Comparison of ENCODE assay signal across 17 cellular contexts in the genomic region with DNA sequence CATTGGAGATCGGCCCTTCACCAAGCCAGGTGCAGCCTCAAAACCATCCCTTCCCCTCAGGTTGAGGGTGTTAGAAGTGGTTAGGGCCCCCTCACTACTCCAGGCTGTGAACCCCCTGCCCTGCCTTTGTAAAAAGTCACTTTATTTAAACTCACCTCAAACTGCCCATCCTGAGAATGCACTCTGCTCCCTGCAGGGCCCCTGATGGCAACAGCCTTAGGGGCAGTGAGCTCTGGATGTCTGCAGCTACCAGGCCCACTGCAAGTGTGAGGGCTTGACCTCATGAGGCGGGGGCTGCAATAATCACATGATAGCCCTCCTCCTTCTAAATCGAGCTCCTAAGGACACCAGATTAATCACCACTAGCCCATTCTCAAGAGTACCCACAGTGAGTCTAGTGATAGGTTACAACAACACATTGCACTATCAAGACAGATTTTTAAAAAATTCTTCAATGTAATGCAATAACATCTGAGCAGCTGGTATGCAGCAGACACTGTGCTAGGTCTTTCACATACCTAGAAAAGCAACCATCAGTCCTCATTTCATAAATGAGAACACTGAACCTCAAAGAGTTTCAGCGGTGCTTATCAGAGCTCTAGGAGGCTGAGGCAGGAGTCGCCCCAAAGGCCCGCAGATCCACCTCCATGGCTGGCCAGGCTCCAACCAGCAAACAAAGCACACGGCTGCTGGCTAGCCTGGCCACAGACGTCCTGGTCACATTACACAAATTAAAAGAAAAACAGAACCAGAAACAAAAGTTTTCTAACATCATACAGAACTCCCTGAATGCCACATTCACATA. TPM values are rescaled to one million over a fixed set of nuclear protein-coding genes. Genes with fewer than 3 reads are reported as not detected.
DNase-seq lines count a peak whose midpoint lies in the region; ATAC-seq, FAIRE-seq and TF ChIP-seq lines count a peak whose summit lies in the region.
"Had no signal": no experiment of that assay in that cellular context is flagged by ENCODE, and none has a peak within 500 bp of the region (broad histone marks: within the 10 kb centered on the region; RNA-seq: fewer than 3 reads in every experiment).

No MANE protein-coding gene starts in this region.

- H3K36me3 Mint-ChIP-seq in activated naive CD4-positive, alpha-beta T cell treated with anti-CD3 and anti-CD28 coated beads, Interleukin-2, amount 50 U/mL, for 72 hours, result no peaks in the 10 kb centered on the region
- peaks cover 27% of the 10 kb centered on the region for H3K36me3 Mint-ChIP-seq in activated CD8-positive, alpha-beta T cell treated with anti-CD3 and anti-CD28 coated beads for 36 hours (ENCODE audit: low read depth)

- H3K9me3 ChIP-seq in keratinocyte (ENCODE audit: control insufficient read depth, low read depth, low read length), result no peaks in the 10 kb centered on the region
- H3K9me3 ChIP-seq: tibial nerve had no signal

- TF ChIP-seq POLR2A in GM12892 (IDR thresholded peaks at IDR 0.05; ENCODE audit: low read depth, low read length), result no peak

- no peak overlapping the region for H3K4me3 ChIP-seq in keratinocyte (ENCODE audit: control insufficient read depth in 2 of 3, extremely low read depth in 1 of 3, insufficient read depth in 2 of 3, low read depth in 1 of 3, low read length in 3 of 3)
- H3K4me3 ChIP-seq: tibial nerve had no signal

- peak overlapping the region; percentile 68 for H3K4me2 ChIP-seq in keratinocyte (ENCODE audit: control insufficient read depth, extremely low read depth, insufficient read depth, low read depth, low read length)

- H3K79me2 ChIP-seq in keratinocyte (ENCODE audit: control insufficient read depth, insufficient read depth, low read length), result peaks cover 100% of the 10 kb centered on the region

- peaks cover 72% of the 10 kb centered on the region for H3K4me1 ChIP-seq in keratinocyte (ENCODE audit: control insufficient read depth, extremely low read depth, insufficient read depth, low read length)

- POLR2A ChIA-PET in activated CD8-positive, alpha-beta T cell treated with anti-CD3 and anti-CD28 coated beads for 36 hours (lab: Charles Lee), result no interaction called here

- no peak for TF ChIP-seq CTCF in keratinocyte (optimal IDR thresholded peaks at IDR 0.05 in 1 of 3, IDR thresholded peaks at IDR 0.05 in 1 of 3, conservative IDR thresholded peaks at IDR 0.05 in 1 of 3; ENCODE audit: extremely low read depth in 1 of 3, insufficient read depth in 2 of 3, low read length in 3 of 3)
- TF ChIP-seq CTCF in activated CD8-positive, alpha-beta T cell treated with anti-CD3 and anti-CD28 coated beads for 36 hours (IDR thresholded peaks at IDR 0.05), result no peak

- peak overlapping the region; percentile 6 for H3K27ac ChIP-seq in keratinocyte (ENCODE audit: control insufficient read depth, insufficient read depth, low read length)
- H3K27ac ChIP-seq: tibial nerve had no signal

- FAIRE-seq in keratinocyte (lab: Jason Lieb, UNC), result peak; percentile 61
- no peak for FAIRE-seq in GM12892 (lab: Jason Lieb, UNC)
- FAIRE-seq: colon, TTC549 had no signal

- peaks cover 9 to 11% of the 10 kb centered on the region in 2 experiments for H3K36me3 ChIP-seq in keratinocyte (ENCODE audit: control insufficient read depth in 2 of 2, extremely low read depth in 1 of 2, insufficient read depth in 2 of 2, low read length in 2 of 2)
- H3K36me3 ChIP-seq: tibial nerve had no signal

- H2AFZ ChIP-seq in keratinocyte (ENCODE audit: control insufficient read depth, low read length), result no peak overlapping the region

- no peak overlapping the region for H3K4me3 Mint-ChIP-seq in activated CD8-positive, alpha-beta T cell treated with anti-CD3 and anti-CD28 coated beads for 36 hours
- H3K4me3 Mint-ChIP-seq: activated T-cell treated with anti-CD3 and anti-CD28 coated beads, Interleukin-2, amount 50 U/mL, for 4 hours had no signal

- no peak for DNase-seq in activated naive CD4-positive, alpha-beta T cell treated with anti-CD3 and anti-CD28 coated beads, Interleukin-2, amount 50 U/mL, for 72 hours (ENCODE audit: low spot score in 2 of 2)
- DNase-seq in activated naive CD4-positive, alpha-beta T cell treated with anti-CD3 and anti-CD28 coated beads, Interleukin-2, amount 50 U/mL, for 16 hours, result no peak
- DNase-seq in amniotic epithelial cell (ENCODE audit: low read depth) (peak; percentile 52), keratinocyte (ENCODE audit: low read depth, low spot score) (no peak), GM12892 (ENCODE audit: insufficient read length) (no peak), inferior parietal cortex (ENCODE audit: extremely low spot score) (no peak)
- DNase-seq in activated CD8-positive, alpha-beta T cell treated with anti-CD3 and anti-CD28 coated beads for 36 hours, result no peak
- DNase-seq: activated CD4-positive, alpha-beta T cell treated with anti-CD3 and anti-CD28 coated beads, Interleukin-2, amount 50 U/mL, for 1 hour; activated T-cell treated with anti-CD3 and anti-CD28 coated beads, Interleukin-2, amount 50 U/mL, for 4 hours; NCI-H1417 treated with DMSO at 0.1 percent for 48 hours; NCI-H446 treated with DMSO at 0.1 percent for 48 hours; occipital lobe; stimulated activated CD4-positive, alpha-beta T cell treated with anti-CD3 and anti-CD28 coated beads, Interleukin-4, amount 100 ng/mL, for 4 hours had no signal

- no peak for ATAC-seq in activated naive CD4-positive, alpha-beta T cell treated with anti-CD3 and anti-CD28 coated beads, Interleukin-2, amount 50 U/mL, for 72 hours
- ATAC-seq in HG02884 (IDR thresholded peaks at IDR 0.05; ENCODE audit: unreplicated experiment), result no peak
- ATAC-seq in activated CD8-positive, alpha-beta T cell treated with anti-CD3 and anti-CD28 coated beads for 36 hours, result no peak
- ATAC-seq: activated T-cell treated with anti-CD3 and anti-CD28 coated beads, Interleukin-2, amount 50 U/mL, for 4 hours had no signal

- CTCF ChIA-PET in activated CD8-positive, alpha-beta T cell treated with anti-CD3 and anti-CD28 coated beads for 36 hours (lab: Charles Lee), result no interaction called here

- peak overlapping the region; percentile 12 to 72 for H3K27ac Mint-ChIP-seq in activated naive CD4-positive, alpha-beta T cell treated with anti-CD3 and anti-CD28 coated beads, Interleukin-2, amount 50 U/mL, for 72 hours
- no peak overlapping the region for H3K27ac Mint-ChIP-seq in activated CD8-positive, alpha-beta T cell treated with anti-CD3 and anti-CD28 coated beads for 36 hours

- no peaks in the 10 kb centered on the region for H3K27me3 ChIP-seq in keratinocyte (ENCODE audit: control insufficient read depth, extremely low read depth, insufficient read depth, low read length)
- H3K27me3 ChIP-seq: tibial nerve had no signal

- no peaks in the 10 kb centered on the region for H3K9me3 Mint-ChIP-seq in activated naive CD4-positive, alpha-beta T cell treated with anti-CD3 and anti-CD28 coated beads, Interleukin-2, amount 50 U/mL, for 72 hours
- H3K9me3 Mint-ChIP-seq in activated CD8-positive, alpha-beta T cell treated with anti-CD3 and anti-CD28 coated beads for 36 hours, result no peaks in the 10 kb centered on the region
- H3K9me3 Mint-ChIP-seq: activated T-cell treated with anti-CD3 and anti-CD28 coated beads, Interleukin-2, amount 50 U/mL, for 4 hours had no signal

- dilution Hi-C loops in keratinocyte (cut with MboI; ENCODE audit: extremely low pct_ligation_motif_present, low sequenced_read_pairs), result no loop called here

- peak overlapping the region; percentile 42 for H3K9ac ChIP-seq in keratinocyte (ENCODE audit: control insufficient read depth, extremely low read depth, insufficient read depth, low read length)

- H3K9me1 ChIP-seq in keratinocyte (ENCODE audit: control insufficient read depth, extremely low read depth, insufficient read depth, low read length), result peaks cover 27% of the 10 kb centered on the region

- H3K27me3 Mint-ChIP-seq in activated CD8-positive, alpha-beta T cell treated with anti-CD3 and anti-CD28 coated beads for 36 hours, result no peaks in the 10 kb centered on the region

- intact Hi-C loops in activated CD8-positive, alpha-beta T cell treated with anti-CD3 and anti-CD28 coated beads for 36 hours (cut with micrococcal nuclease), result no loop called here

- peaks cover 52% of the 10 kb centered on the region for H3K4me1 Mint-ChIP-seq in activated CD8-positive, alpha-beta T cell treated with anti-CD3 and anti-CD28 coated beads for 36 hours (ENCODE audit: low read depth)

- H4K20me1 ChIP-seq in keratinocyte (ENCODE audit: control insufficient read depth, extremely low read depth, insufficient read depth, low read length), result peaks cover 63% of the 10 kb centered on the region

RNA-seq across cellular contexts. Expression of gene SLC7A1, which starts 26.0 kb away (rescaled TPM):
- 10 to 100 TPM; 63.8 to 92.7 TPM for total RNA-seq in activated naive CD4-positive, alpha-beta T cell treated with anti-CD3 and anti-CD28 coated beads, Interleukin-2, amount 50 U/mL, for 72 hours
- polyA plus RNA-seq in keratinocyte, result 36.1 to 73.7 TPM (median 41.5 TPM) in 3 replicates
- 29.0 TPM for polyA plus RNA-seq in keratinocyte (2011; ENCODE audit: low read depth)
- 29.0 and 29.6 TPM in 2 replicates for polyA plus RNA-seq in keratinocyte (2011; cell fraction: cytosol; rRNA removed)
- polyA plus RNA-seq in keratinocyte (2011; cell fraction: nucleus; rRNA removed), result 217 and 223 TPM in 2 replicates
- 51.2 and 86.6 TPM in 2 replicates for polyA plus RNA-seq in keratinocyte (2012; ENCODE audit: low replicate concordance)
- polyA minus RNA-seq in keratinocyte, result 78.9 to 264 TPM (median 111 TPM) in 3 replicates
- 71.4 TPM for polyA minus RNA-seq in keratinocyte (2011; cell fraction: cytosol; rRNA and poly(A)+ RNA removed)
- 301 and 398 TPM in 2 replicates for polyA minus RNA-seq in keratinocyte (2011; cell fraction: nucleus; rRNA and poly(A)+ RNA removed)
- 13.4 TPM for polyA plus RNA-seq in GM12892 (2012; ENCODE audit: missing spikeins)
- 100 to 1,000 TPM; 119 to 124 TPM for total RNA-seq in activated CD8-positive, alpha-beta T cell treated with anti-CD3 and anti-CD28 coated beads for 36 hours
